Comparison of ENCODE assay signal across 26 cellular contexts in genomic region chr11:125999234-125999880, GRCh38. TPM values are rescaled to one million over a fixed set of nuclear protein-coding genes. Genes with fewer than 3 reads are reported as not detected.
"Had no signal": no experiment of that assay in that cellular context is flagged by ENCODE, and none has a peak within 500 bp of the region (broad histone marks: within the 10 kb centered on the region; RNA-seq: fewer than 3 reads in every experiment).

No MANE protein-coding gene starts in this region.

- H3K4me2 ChIP-seq: SK-N-SH had no signal

- H3K9me3 Mint-ChIP-seq: activated CD4-positive, alpha-beta memory T cell treated with anti-CD3 and anti-CD28 coated beads, Interleukin-2, amount 10 ng/mL, durations not matched to agents 7 days and 5 days; activated naive CD4-positive, alpha-beta T cell treated with anti-CD3 and anti-CD28 coated beads for 36 hours; activated T-helper 17 cell treated with anti-CD3 and anti-CD28 coated beads, Interleukin-2, amount 50 U/mL, for 72 hours had no signal

- H3K9me2 ChIP-seq: SK-N-SH had no signal

- H3K9me3 ChIP-seq: SK-N-SH had no signal

- ATAC-seq: activated CD4-positive, alpha-beta T cell treated with anti-CD3 and anti-CD28 coated beads for 36 hours; activated T-helper 17 cell treated with anti-CD3 and anti-CD28 coated beads, Interleukin-2, amount 50 U/mL, for 72 hours; K562; Panc1; Right ventricle myocardium inferior had no signal

- H3K4me3 ChIP-seq: K562 had no signal

- H3K27me3 Mint-ChIP-seq: activated CD4-positive, alpha-beta T cell treated with anti-CD3 and anti-CD28 coated beads for 36 hours; activated naive CD8-positive, alpha-beta T cell; activated T-helper 17 cell treated with anti-CD3 and anti-CD28 coated beads, Interleukin-2, amount 50 U/mL, for 72 hours had no signal

- H3K27ac ChIP-seq: VCaP had no signal

- H3K4me3 Mint-ChIP-seq: activated CD4-positive, alpha-beta memory T cell treated with anti-CD3 and anti-CD28 coated beads, Interleukin-2, amount 10 ng/mL, durations not matched to agents 7 days and 5 days; activated CD4-positive, alpha-beta T cell treated with anti-CD3 and anti-CD28 coated beads for 36 hours; activated naive CD4-positive, alpha-beta T cell treated with anti-CD3 and anti-CD28 coated beads for 36 hours; activated naive CD8-positive, alpha-beta T cell; activated T-helper 17 cell treated with anti-CD3 and anti-CD28 coated beads, Interleukin-2, amount 50 U/mL, for 72 hours had no signal

- DNase-seq: activated CD4-positive, alpha-beta memory T cell treated with anti-CD3 and anti-CD28 coated beads, Interleukin-2, amount 10 ng/mL, durations not matched to agents 7 days and 5 days; activated CD4-positive, alpha-beta T cell treated with anti-CD3 and anti-CD28 coated beads for 36 hours; activated CD4-positive, alpha-beta T cell treated with anti-CD3 and anti-CD28 coated beads, Interleukin-2, amount 50 U/mL, for 1 hour; activated gamma-delta T cell; activated naive CD4-positive, alpha-beta T cell treated with anti-CD3 and anti-CD28 coated beads for 36 hours; activated T-cell treated with anti-CD3 and anti-CD28 coated beads for 4 hours; activated T-cell treated with anti-CD3 and anti-CD28 coated beads, Interleukin-2, amount 50 U/mL, for 48 hours; Karpas-422; NCI-H1048; NCI-H2029 treated with DMSO at 0.1 percent for 48 hours; NCI-H345; NCI-H510A; NCI-H526 treated with DMSO at 0.1 percent for 48 hours; NCI-H82; RPMI8226; SK-N-SH; T-helper 1 cell had no signal

- H3K27ac Mint-ChIP-seq: activated CD4-positive, alpha-beta memory T cell treated with anti-CD3 and anti-CD28 coated beads, Interleukin-2, amount 10 ng/mL, durations not matched to agents 7 days and 5 days; activated CD4-positive, alpha-beta T cell treated with anti-CD3 and anti-CD28 coated beads for 36 hours; activated naive CD4-positive, alpha-beta T cell treated with anti-CD3 and anti-CD28 coated beads for 36 hours; activated naive CD8-positive, alpha-beta T cell; activated T-helper 17 cell treated with anti-CD3 and anti-CD28 coated beads, Interleukin-2, amount 50 U/mL, for 72 hours had no signal

RNA-seq across cellular contexts. Expression of gene VSIG10L2, which starts 53.5 kb away (rescaled TPM):
- total RNA-seq: activated CD4-positive, alpha-beta memory T cell treated with anti-CD3 and anti-CD28 coated beads, Interleukin-2, amount 10 ng/mL, durations not matched to agents 7 days and 5 days; activated CD4-positive, alpha-beta T cell treated with anti-CD3 and anti-CD28 coated beads for 36 hours; activated CD8-positive, alpha-beta memory T cell treated with anti-CD3 and anti-CD28 coated beads for 36 hours; activated naive CD4-positive, alpha-beta T cell treated with anti-CD3 and anti-CD28 coated beads for 36 hours; activated T-helper 17 cell treated with anti-CD3 and anti-CD28 coated beads, Interleukin-2, amount 50 U/mL, for 72 hours; K562; OCI-LY7; T-helper 2 cell treated with Interferon-gamma antibody and Interleukin-4, amounts not matched to agents 100 ng/mL and 5 ng/mL, for 36 hours had no signal
- polyA plus RNA-seq: K562 had no signal
